Comparison of ENCODE assay signal across 15 cellular contexts in the genomic region with DNA sequence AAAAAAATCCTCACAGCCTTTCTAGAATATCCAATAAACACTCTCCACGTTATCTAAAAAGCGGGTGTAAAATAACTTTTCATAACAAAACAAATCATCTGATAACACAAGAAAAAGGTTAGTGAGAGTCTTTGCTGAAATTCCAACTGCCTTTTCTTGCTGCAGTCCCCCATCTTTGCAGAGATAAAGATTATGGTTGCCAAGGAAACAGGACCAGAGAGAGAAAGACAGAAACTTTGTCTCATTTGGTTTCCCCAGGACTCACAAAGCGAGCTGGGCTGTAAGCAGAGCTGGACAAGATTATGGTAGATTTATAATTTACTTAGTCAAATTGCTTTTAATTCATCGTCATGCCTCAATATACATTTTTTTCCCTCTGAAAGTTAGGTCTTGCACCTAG. TPM values are rescaled to one million over a fixed set of nuclear protein-coding genes. Genes with fewer than 3 reads are reported as not detected.
DNase-seq lines count a peak whose midpoint lies in the region; ATAC-seq and TF ChIP-seq lines count a peak whose summit lies in the region.
"Had no signal": no experiment of that assay in that cellular context is flagged by ENCODE, and none has a peak within 500 bp of the region (broad histone marks: within the 10 kb centered on the region; RNA-seq: fewer than 3 reads in every experiment).

No MANE protein-coding gene starts in this region.

- H3K27ac ChIP-seq in WERI-Rb-1 (peak overlapping the region; percentile 79), mesodermal cell (ENCODE audit: low read depth, low read length, severe bottlenecking) (peak overlapping the region; percentile 6)
- H3K27ac ChIP-seq in CD8-positive, alpha-beta memory T cell (ENCODE audit: low read depth, low read length), result no peak overlapping the region

- WGBS in mesodermal cell (ENCODE audit: insufficient coverage in 2 of 2), 2 experiments, result 90 to 100% methylated on average over 1 to 2 of the region's 4 CpGs

- ATAC-seq in GM21576 (IDR thresholded peaks at IDR 0.05; ENCODE audit: unreplicated experiment) (no peak), GM18505 (IDR thresholded peaks at IDR 0.05; ENCODE audit: unreplicated experiment) (no peak)

- POLR2A ChIA-PET in CD8-positive, alpha-beta memory T cell (lab: Charles Lee), result no interaction called here

- TF ChIP-seq CTCF in WERI-Rb-1 (IDR thresholded peaks at IDR 0.05; ENCODE audit: low read depth, low read length), result no peak

- peaks cover 13 to 39% of the 10 kb centered on the region in 2 donors for H3K27me3 Mint-ChIP-seq in CD8-positive, alpha-beta memory T cell

- H3K4me3 ChIP-seq in WERI-Rb-1 (ENCODE audit: low read depth, low read length) (peak overlapping the region; percentile 19), mesodermal cell (ENCODE audit: extremely low read depth, insufficient read depth, low read length, poor library complexity, severe bottlenecking) (no peak overlapping the region)
- H3K4me3 ChIP-seq in CD8-positive, alpha-beta memory T cell (ENCODE audit: low read length), result no peak overlapping the region

- peaks cover 0 to 4% (median 2%) of the 10 kb centered on the region in 3 donors for H3K4me1 Mint-ChIP-seq in CD8-positive, alpha-beta memory T cell

- peaks cover 8% of the 10 kb centered on the region for H3K36me3 ChIP-seq in WERI-Rb-1
- peaks cover 10% of the 10 kb centered on the region for H3K36me3 ChIP-seq in mesodermal cell (ENCODE audit: control insufficient read depth, insufficient read depth, low read length)
- no peaks in the 10 kb centered on the region for H3K36me3 ChIP-seq in CD8-positive, alpha-beta memory T cell (ENCODE audit: insufficient read depth, low read length)

- no peak for TF ChIP-seq POLR2A in GM18505 (IDR thresholded peaks at IDR 0.05; ENCODE audit: borderline replicate concordance, extremely low read depth, insufficient read depth, insufficient read length)

- H3K9me3 ChIP-seq in WERI-Rb-1 (ENCODE audit: severe bottlenecking) (peaks cover 10% of the 10 kb centered on the region), mesodermal cell (ENCODE audit: control insufficient read depth, low read length) (peaks cover 10% of the 10 kb centered on the region)
- no peaks in the 10 kb centered on the region for H3K9me3 ChIP-seq in CD8-positive, alpha-beta memory T cell (ENCODE audit: low read length)

- no peak overlapping the region for H3K4me3 Mint-ChIP-seq in CD8-positive, alpha-beta memory T cell
- H3K4me3 Mint-ChIP-seq: HFFc6 had no signal

- H3K9me3 Mint-ChIP-seq in CD8-positive, alpha-beta memory T cell, result peaks cover 0 to 2% (median 0%) of the 10 kb centered on the region in 5 donors
- H3K9me3 Mint-ChIP-seq: HFFc6 had no signal

- CTCF ChIA-PET in CD8-positive, alpha-beta memory T cell (lab: Charles Lee), result no interaction called here

- H3K4me1 ChIP-seq in mesodermal cell (ENCODE audit: control insufficient read depth, insufficient read depth, low read length, poor library complexity, severe bottlenecking), result peaks cover 22% of the 10 kb centered on the region
- H3K4me1 ChIP-seq in CD8-positive, alpha-beta memory T cell (ENCODE audit: insufficient read depth, low read length), result no peaks in the 10 kb centered on the region

- no peaks in the 10 kb centered on the region for H3K36me3 Mint-ChIP-seq in CD8-positive, alpha-beta memory T cell

- DNase-seq in NCI-H82 (lab: John Stamatoyannopoulos, UW) (peak; percentile 75), NCI-H82 treated with DMSO at 0.1 percent for 48 hours (lab: John Stamatoyannopoulos, UW; ENCODE audit: unreplicated experiment) (no peak), WERI-Rb-1 (peak; percentile 25), retina (peak; percentile 6)
- no peak for DNase-seq in CD8-positive, alpha-beta memory T cell
- DNase-seq: C1 segment of cervical spinal cord, DMS53, HFFc6, NCI-H1048, NCI-H1694, NCI-H2107, SHP77 had no signal

- no peak overlapping the region for H3K27ac Mint-ChIP-seq in CD8-positive, alpha-beta memory T cell
- H3K27ac Mint-ChIP-seq: HFFc6 had no signal

- H3K27me3 ChIP-seq in WERI-Rb-1 (ENCODE audit: insufficient read depth, low read depth, severe bottlenecking), result no peaks in the 10 kb centered on the region
- no peaks in the 10 kb centered on the region for H3K27me3 ChIP-seq in CD8-positive, alpha-beta memory T cell (ENCODE audit: insufficient read depth, low read length, poor library complexity, severe bottlenecking)

RNA-seq across cellular contexts. Expression of a gene that starts 17.6 kb away (rescaled TPM):
- 138 TPM for polyA plus RNA-seq in mesodermal cell (2013, experiment 1 of 2)
- polyA plus RNA-seq in mesodermal cell (2013, experiment 2 of 2), result 107 TPM
- total RNA-seq in CD8-positive, alpha-beta memory T cell, result under 1 TPM; 0.68 to 0.93 TPM
- polyA plus RNA-seq in CD8-positive, alpha-beta memory T cell, result 3.5 TPM

Comparison
In these comparisons a context has a peak if more than half of its experiments do, and no peak if none do; other contexts are left out.
1. DNase-seq: peak in NCI-H82 (single experiment), WERI-Rb-1 (single experiment) and retina (single experiment); none in NCI-H82 treated with DMSO at 0.1 percent for 48 hours (single experiment) and CD8-positive, alpha-beta memory T cell (0 of 5).